In genomic region chrX:133413218-133413925, GRCh38 we compare ENCODE assay signal across 13 cellular contexts. TPM values are rescaled to one million over a fixed set of nuclear protein-coding genes. Genes with fewer than 3 reads are reported as not detected.
DNase-seq lines count a peak whose midpoint lies in the region; ATAC-seq and TF ChIP-seq lines count a peak whose summit lies in the region.
"Had no signal": no experiment of that assay in that cellular context is flagged by ENCODE, and none has a peak within 500 bp of the region (broad histone marks: within the 10 kb centered on the region; RNA-seq: fewer than 3 reads in every experiment).

No MANE protein-coding gene starts in this region.

- peak overlapping the region; percentile 99 for H3K4me3 Mint-ChIP-seq in Calu3 (ENCODE audit: low read depth, unreplicated experiment)
- peak overlapping the region; percentile 89 for H3K4me3 Mint-ChIP-seq in WTC11
- H3K4me3 Mint-ChIP-seq in progenitor cell of endocrine pancreas (ENCODE audit: low read depth), result peak overlapping the region; percentile 84
- peak overlapping the region in 1 of 2 donors; percentile 82 for H3K4me3 Mint-ChIP-seq in stimulated activated naive CD8-positive, alpha-beta T cell treated with anti-CD3 and anti-CD28 coated beads, Interleukin-15, amount 100 ng/mL, for 72 hours

- H3K27ac Mint-ChIP-seq in Calu3 (ENCODE audit: unreplicated experiment), result no peak overlapping the region
- H3K27ac Mint-ChIP-seq in WTC11, result no peak overlapping the region
- no peak overlapping the region for H3K27ac Mint-ChIP-seq in progenitor cell of endocrine pancreas
- H3K27ac Mint-ChIP-seq in stimulated activated naive CD8-positive, alpha-beta T cell treated with anti-CD3 and anti-CD28 coated beads, Interleukin-15, amount 100 ng/mL, for 72 hours, result no peak overlapping the region
- H3K27ac Mint-ChIP-seq: activated naive CD4-positive, alpha-beta T cell treated with anti-CD3 and anti-CD28 coated beads for 36 hours; CD4-positive, CD25-positive, alpha-beta regulatory T cell; stimulated activated memory B cell treated with anti-CD40 and anti-IgM and Interleukin-4, amounts not matched to agents 10 μg/mL and 1 μg/mL and 100 μg/mL, for 72 hours had no signal

- peak; percentile 6 for DNase-seq in Calu3
- no peak for DNase-seq in WTC11 (ENCODE audit: low spot score)
- DNase-seq in right cardiac atrium, result peak; percentile 13 to 59 (median 50)
- DNase-seq in progenitor cell of endocrine pancreas (ENCODE audit: low spot score, unreplicated experiment), result peak; percentile 13
- DNase-seq in dermis blood vessel endothelial cell, result no peak
- no peak for DNase-seq in NCI-H1694 (lab: John Stamatoyannopoulos, UW)
- no peak for DNase-seq in stimulated activated naive CD8-positive, alpha-beta T cell treated with anti-CD3 and anti-CD28 coated beads, Interleukin-15, amount 100 ng/mL, for 72 hours
- DNase-seq: activated naive CD4-positive, alpha-beta T cell treated with anti-CD3 and anti-CD28 coated beads for 36 hours; CD4-positive, CD25-positive, alpha-beta regulatory T cell; NCI-H774 had no signal

- POLR2A ChIA-PET in WTC11 (lab: Charles Lee), result no interaction called here

- no peaks in the 10 kb centered on the region for H3K4me1 Mint-ChIP-seq in Calu3 (ENCODE audit: low read depth, unreplicated experiment)
- peaks cover 60% of the 10 kb centered on the region for H3K4me1 Mint-ChIP-seq in WTC11
- H3K4me1 Mint-ChIP-seq in progenitor cell of endocrine pancreas (ENCODE audit: low read depth), result peaks cover 27% of the 10 kb centered on the region
- peaks cover 8% of the 10 kb centered on the region for H3K4me1 Mint-ChIP-seq in stimulated activated naive CD8-positive, alpha-beta T cell treated with anti-CD3 and anti-CD28 coated beads, Interleukin-15, amount 100 ng/mL, for 72 hours

- BruUV-seq in Calu3 (replicated peaks; lab: Mats Ljungman, UMichigan), result no TSS peak

- H3K9me3 ChIP-seq in right cardiac atrium (ENCODE audit: control insufficient read depth, low read length), result no peaks in the 10 kb centered on the region

- H3K4me1 ChIP-seq in right cardiac atrium (ENCODE audit: control insufficient read depth, insufficient read depth, low read length), result no peaks in the 10 kb centered on the region

- no peak overlapping the region for H3K27ac ChIP-seq in right cardiac atrium (ENCODE audit: low read length)

- ATAC-seq in WTC11, result no peak
- ATAC-seq in right cardiac atrium, result no peak
- no peak for ATAC-seq in GM21526 (IDR thresholded peaks at IDR 0.05; ENCODE audit: low FRiP score, unreplicated experiment)
- no peak for ATAC-seq in stimulated activated naive CD8-positive, alpha-beta T cell treated with anti-CD3 and anti-CD28 coated beads, Interleukin-15, amount 100 ng/mL, for 72 hours
- ATAC-seq: stimulated activated memory B cell treated with anti-CD40 and anti-IgM and Interleukin-4, amounts not matched to agents 10 μg/mL and 1 μg/mL and 100 μg/mL, for 72 hours had no signal

- H3K4me3 ChIP-seq in right cardiac atrium (ENCODE audit: low read length), result peak overlapping the region; percentile 30

- TF ChIP-seq CTCF in Calu3 (IDR thresholded peaks at IDR 0.05; ENCODE audit: unreplicated experiment), result no peak
- no peak for TF ChIP-seq CTCF in WTC11 (IDR thresholded peaks at IDR 0.05)
- no peak for TF ChIP-seq CTCF in progenitor cell of endocrine pancreas (IDR thresholded peaks at IDR 0.05; ENCODE audit: unreplicated experiment)

- no peaks in the 10 kb centered on the region for H3K9me3 Mint-ChIP-seq in Calu3 (ENCODE audit: low read depth, unreplicated experiment)
- no peaks in the 10 kb centered on the region for H3K9me3 Mint-ChIP-seq in WTC11
- no peaks in the 10 kb centered on the region for H3K9me3 Mint-ChIP-seq in progenitor cell of endocrine pancreas (ENCODE audit: low read depth)
- H3K9me3 Mint-ChIP-seq in stimulated activated naive CD8-positive, alpha-beta T cell treated with anti-CD3 and anti-CD28 coated beads, Interleukin-15, amount 100 ng/mL, for 72 hours, result no peaks in the 10 kb centered on the region
- H3K9me3 Mint-ChIP-seq: activated naive CD4-positive, alpha-beta T cell treated with anti-CD3 and anti-CD28 coated beads for 36 hours; stimulated activated memory B cell treated with anti-CD40 and anti-IgM and Interleukin-4, amounts not matched to agents 10 μg/mL and 1 μg/mL and 100 μg/mL, for 72 hours had no signal

- H3K36me3 Mint-ChIP-seq in Calu3 (ENCODE audit: insufficient read depth, unreplicated experiment) (peaks cover 29% of the 10 kb centered on the region), WTC11 (peaks cover 15% of the 10 kb centered on the region), progenitor cell of endocrine pancreas (ENCODE audit: insufficient read depth) (no peaks in the 10 kb centered on the region)
- H3K36me3 Mint-ChIP-seq: CD4-positive, CD25-positive, alpha-beta regulatory T cell; IgD-negative memory B cell; stimulated activated memory B cell treated with anti-CD40 and anti-IgM and Interleukin-4, amounts not matched to agents 10 μg/mL and 1 μg/mL and 100 μg/mL, for 72 hours had no signal

- CTCF ChIA-PET in Calu3 (lab: Charles Lee), result interaction anchor here (0.8 kb wide), 2 partner anchors 61 to 78 kb away, joined by 4 read pairs; no protein-coding TSS in a partner anchor
- CTCF ChIA-PET in WTC11 (lab: Charles Lee), result interaction anchor here (0.7 to 1.7 kb wide), 2 partner anchors 79 to 236 kb away, joined by 3 to 6 read pairs; no protein-coding TSS in a partner anchor

- 6% methylated on average over 38 of the region's 38 CpGs for WGBS in right cardiac atrium

- H3K27me3 Mint-ChIP-seq in Calu3 (ENCODE audit: unreplicated experiment) (no peaks in the 10 kb centered on the region), WTC11 (ENCODE audit: low read depth) (peaks cover 8% of the 10 kb centered on the region), progenitor cell of endocrine pancreas (peaks cover 79% of the 10 kb centered on the region)
- H3K27me3 Mint-ChIP-seq in stimulated activated naive CD8-positive, alpha-beta T cell treated with anti-CD3 and anti-CD28 coated beads, Interleukin-15, amount 100 ng/mL, for 72 hours, result peaks cover 54% of the 10 kb centered on the region

- intact Hi-C loops in Calu3 (cut with micrococcal nuclease; ENCODE audit: unreplicated experiment) (loop anchor here (5.0 kb wide), 2 partner anchors 76 to 259 kb away; no protein-coding TSS in a partner anchor), right cardiac atrium (cut with DNase I) (no loop called here)

- no peaks in the 10 kb centered on the region for H3K27me3 ChIP-seq in right cardiac atrium (ENCODE audit: control insufficient read depth, insufficient read depth)

TF ChIP-seq in WTC11, 78 proteins besides CTCF, POLR2A, EP300 and RAD21 (continues in another document):
- TF ChIP-seq TCF7 (CRISPR knock-in tag; IDR thresholded peaks at IDR 0.05; ENCODE audit: low read depth), result no peak
- TF ChIP-seq CREM (CRISPR knock-in tag; IDR thresholded peaks at IDR 0.05), result no peak
- no peak for TF ChIP-seq TP53 (CRISPR knock-in tag; IDR thresholded peaks at IDR 0.05)
- TF ChIP-seq GRHL2 (CRISPR knock-in tag; IDR thresholded peaks at IDR 0.05; ENCODE audit: insufficient replicate concordance, severe bottlenecking), result no peak
- TF ChIP-seq FOXK1 (CRISPR knock-in tag; IDR thresholded peaks at IDR 0.05), result no peak
- no peak for TF ChIP-seq ELF4 (CRISPR knock-in tag; IDR thresholded peaks at IDR 0.05; ENCODE audit: low read depth)
- no peak for TF ChIP-seq ZNF425 (CRISPR knock-in tag; conservative IDR thresholded peaks at IDR 0.05)
- TF ChIP-seq FOXP1 (CRISPR knock-in tag; IDR thresholded peaks at IDR 0.05; ENCODE audit: borderline replicate concordance), result no peak
- TF ChIP-seq ERG (CRISPR knock-in tag; IDR thresholded peaks at IDR 0.05), result no peak

RNA-seq across cellular contexts. Expression of gene GPC4, which starts 1.9 kb away (rescaled TPM):
- 21.8 and 26.2 TPM in 2 replicates for total RNA-seq in Calu3 (2022)
- 120 to 144 TPM (median 120 TPM) in 3 replicates for total RNA-seq in WTC11 (2021)
- total RNA-seq in right cardiac atrium, result 1 to 10 TPM; 6.1 to 9.3 (median 7.9) TPM
- polyA plus RNA-seq in right cardiac atrium, result 4.9 TPM
- total RNA-seq in progenitor cell of endocrine pancreas, result 10.8 and 14.5 TPM in 2 replicates
- total RNA-seq in dermis blood vessel endothelial cell, result 0.14 and 0.34 TPM in 2 replicates
- total RNA-seq: CD4-positive, CD25-positive, alpha-beta regulatory T cell had no signal
- polyA plus RNA-seq: CD4-positive, CD25-positive, alpha-beta regulatory T cell; IgD-negative memory B cell had no signal

Comparison
In these comparisons a context has a peak if more than half of its experiments do, and no peak if none do; other contexts are left out.
1. DNase-seq: peak in Calu3 (single experiment), right cardiac atrium (3 of 3) and progenitor cell of endocrine pancreas (single experiment); none in WTC11 (single experiment), dermis blood vessel endothelial cell (single experiment), NCI-H1694 (single experiment) and stimulated activated naive CD8-positive, alpha-beta T cell treated with anti-CD3 and anti-CD28 coated beads, Interleukin-15, amount 100 ng/mL, for 72 hours (0 of 2).